In the genomic region with DNA sequence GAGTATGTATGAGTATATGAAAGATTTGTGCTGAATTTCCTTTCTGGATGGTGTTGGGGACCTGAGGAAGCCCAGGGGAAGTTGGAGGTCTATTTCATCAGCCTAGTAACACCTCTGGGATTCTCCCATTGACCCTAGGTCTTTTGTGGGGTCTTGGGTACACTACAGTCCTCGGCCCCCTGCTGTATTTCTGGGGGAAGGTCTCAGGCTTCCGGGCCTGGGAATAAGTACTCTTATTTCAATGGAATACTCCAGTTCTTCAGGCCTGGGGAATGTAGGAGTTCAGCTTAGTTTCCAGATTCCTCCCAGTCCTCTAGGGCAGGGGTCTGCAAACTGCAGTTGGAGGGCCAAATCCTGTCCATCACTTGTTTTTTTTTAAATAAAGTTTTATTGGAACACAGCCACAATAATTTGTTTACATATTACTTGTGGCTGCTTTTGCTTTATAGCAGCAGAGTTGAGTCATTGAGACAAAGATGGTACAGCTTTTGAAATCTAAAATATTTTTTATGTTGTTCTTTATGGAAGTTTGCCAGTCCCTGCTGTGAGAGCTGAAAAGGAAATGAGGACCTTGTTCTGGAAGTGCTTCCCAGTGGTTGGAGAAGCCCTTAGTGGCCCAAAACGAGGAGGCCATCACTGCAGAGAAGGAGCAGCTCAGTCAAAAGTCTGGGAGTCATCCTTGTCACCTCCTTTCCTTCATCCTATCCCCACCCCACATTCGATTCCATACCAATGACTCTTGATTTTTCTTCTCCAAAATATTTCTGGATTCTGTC, we compare ENCODE assay signal across 22 cellular contexts.
A peak's percentile ranks its signal among the peaks of the same experiment; 100 is the strongest.
DNase-seq lines count a peak whose midpoint lies in the region; ATAC-seq and TF ChIP-seq lines count a peak whose summit lies in the region.
"Had no signal": no experiment of that assay in that cellular context is flagged by ENCODE, and none has a peak within 500 bp of the region (broad histone marks: within the 10 kb centered on the region; RNA-seq: fewer than 3 reads in every experiment).

No MANE protein-coding gene starts in this region.

- H3K9ac ChIP-seq in HCT116 (ENCODE audit: low read length) = no peak overlapping the region
- no peak overlapping the region for H3K9ac ChIP-seq in adipocyte (ENCODE audit: low read length)

- POLR2A ChIA-PET in HCT116 (lab: Charles Lee) = no interaction called here

- no peak overlapping the region for H3K4me2 ChIP-seq in HCT116 (ENCODE audit: low read length)

- intact Hi-C loops in HCT116 (cut with micrococcal nuclease) = loop anchor here (2.0 to 5.0 kb wide), 2 partner anchors 19 to 1514 kb away; partner anchors contain the start of gene LDAF1

- RAD21 ChIA-PET in HCT116 (lab: Charles Lee; ENCODE audit: low non-redundant PET in 1 of 2, low total read pairs in 2 of 2, uncharacterized antibody in 2 of 2, unreplicated experiment in 2 of 2) = no interaction called here

- TF ChIP-seq RAD21 in HCT116 (IDR thresholded peaks at IDR 0.05; ENCODE audit: low read depth) = no peak

- no peak overlapping the region for H3K4me3 ChIP-seq in HCT116 (replicated peaks in 1 of 2; ENCODE audit: low read depth in 1 of 2, low read length in 2 of 2)
- no peak overlapping the region for H3K4me3 ChIP-seq in adipocyte (ENCODE audit: low read length)
- H3K4me3 ChIP-seq in fibroblast of mammary gland (ENCODE audit: control insufficient read depth, low read depth, low read length) = no peak overlapping the region
- H3K4me3 ChIP-seq: esophagus squamous epithelium, heart left ventricle, psoas muscle, skin epidermis, suprapubic skin had no signal

- no peak for DNase-seq in HCT116 (ENCODE audit: low read depth, low spot score)
- DNase-seq in adipocyte (ENCODE audit: low read depth) = peak; percentile 11
- peak; percentile 51 for DNase-seq in fibroblast of mammary gland (ENCODE audit: low read depth)
- peak; percentile 60 for DNase-seq in superior temporal gyrus (ENCODE audit: extremely low spot score)
- no peak for DNase-seq in H4 (ENCODE audit: low spot score)
- no peak for DNase-seq in SW 1271 (lab: John Stamatoyannopoulos, UW)
- DNase-seq in germinal center (ENCODE audit: low spot score) = no peak
- DNase-seq: activated CD4-positive, alpha-beta T cell treated with anti-CD3 and anti-CD28 coated beads, Interleukin-2, amount 50 U/mL, for 1 hour; CD4-positive, alpha-beta memory T cell; DMS79; effector memory CD8-positive, alpha-beta T cell; esophagus squamous epithelium; left ventricle myocardium superior; MM.1S; NCI-H2107; psoas muscle; stimulated activated CD4-positive, alpha-beta T cell treated with anti-CD3 and anti-CD28 coated beads, Interleukin-1b, Interleukin-23, amount 100 ng/mL, for 48 hours had no signal

- H3K36me3 ChIP-seq in HCT116 (ENCODE audit: control insufficient read depth in 1 of 2, insufficient read depth in 2 of 2, low read length in 2 of 2) = no peaks in the 10 kb centered on the region
- no peaks in the 10 kb centered on the region for H3K36me3 ChIP-seq in adipocyte (ENCODE audit: control insufficient read depth, insufficient read depth, low read length, severe bottlenecking)
- H3K36me3 ChIP-seq: esophagus squamous epithelium, heart left ventricle, suprapubic skin had no signal

- ATAC-seq in HCT116 = no peak
- ATAC-seq: effector memory CD8-positive, alpha-beta T cell; heart left ventricle had no signal

- H4K20me1 ChIP-seq in HCT116 (ENCODE audit: insufficient read depth) = no peaks in the 10 kb centered on the region

- H3K27me3 ChIP-seq in HCT116 (ENCODE audit: insufficient read depth, low read length) (peaks cover 27% of the 10 kb centered on the region), adipocyte (replicated peaks; ENCODE audit: control insufficient read depth, insufficient read depth, low read length) (peaks cover 39% of the 10 kb centered on the region)
- H3K27me3 ChIP-seq: suprapubic skin had no signal

- H3K9me3 ChIP-seq in HCT116 (ENCODE audit: control insufficient read depth in 1 of 2, insufficient read depth in 1 of 2, low read depth in 1 of 2, low read length in 2 of 2) (no peaks in the 10 kb centered on the region), adipocyte (ENCODE audit: control insufficient read depth, low read length) (peaks cover 3% of the 10 kb centered on the region)
- H3K9me3 ChIP-seq: esophagus squamous epithelium, heart left ventricle, psoas muscle, suprapubic skin had no signal

- no peaks in the 10 kb centered on the region for H3K9me2 ChIP-seq in HCT116 (ENCODE audit: insufficient read depth)

- H2AFZ ChIP-seq in HCT116 (ENCODE audit: low read depth, low read length, poor library complexity, severe bottlenecking) = peak overlapping the region; percentile 79

- BruUV-seq in HCT116 (replicated peaks; lab: Mats Ljungman, UMichigan) = no TSS peak

- CTCF ChIA-PET in HCT116 (lab: Charles Lee) = interaction anchor here (1.5 kb wide), 1 partner anchor 12 kb away, joined by 4 read pairs; no protein-coding TSS in a partner anchor

- H3K27ac ChIP-seq in HCT116 (ENCODE audit: low read depth, low read length) = no peak overlapping the region
- H3K27ac ChIP-seq: esophagus squamous epithelium, heart left ventricle, HL-60, psoas muscle, skin epidermis, suprapubic skin, VCaP had no signal

- no peak for TF ChIP-seq POLR2A in HCT116 (IDR thresholded peaks at IDR 0.05; ENCODE audit: borderline replicate concordance, extremely low read depth, insufficient read depth, insufficient read length)

- H3K4me1 ChIP-seq in HCT116 (ENCODE audit: control insufficient read depth in 1 of 2, insufficient read depth in 2 of 2, low read length in 2 of 2) = peaks cover 0 to 9% of the 10 kb centered on the region in 2 experiments; a peak in 2 of 4 replicates
- no peaks in the 10 kb centered on the region for H3K4me1 ChIP-seq in adipocyte (ENCODE audit: control insufficient read depth, insufficient read depth, low read length)
- H3K4me1 ChIP-seq: esophagus squamous epithelium, psoas muscle had no signal

- no peaks in the 10 kb centered on the region for H3K79me2 ChIP-seq in HCT116 (ENCODE audit: insufficient read depth, low read length)

- TF ChIP-seq CTCF in HCT116 (IDR thresholded peaks at IDR 0.05 in 2 of 3, conservative IDR thresholded peaks at IDR 0.05 in 1 of 3; ENCODE audit: borderline replicate concordance in 1 of 3, insufficient read depth in 1 of 3, low read depth in 2 of 3, low read length in 2 of 3) (peak in 2 of 3 experiments; percentile 12 to 14; a peak in 1 of 6 replicates), fibroblast of mammary gland (conservative IDR thresholded peaks at IDR 0.05; ENCODE audit: control insufficient read depth, insufficient read depth, low read depth, low read length) (no peak)

TF ChIP-seq in HCT116, 20 proteins besides CTCF, POLR2A, EP300 and RAD21:
- TF ChIP-seq, protein P1, sequence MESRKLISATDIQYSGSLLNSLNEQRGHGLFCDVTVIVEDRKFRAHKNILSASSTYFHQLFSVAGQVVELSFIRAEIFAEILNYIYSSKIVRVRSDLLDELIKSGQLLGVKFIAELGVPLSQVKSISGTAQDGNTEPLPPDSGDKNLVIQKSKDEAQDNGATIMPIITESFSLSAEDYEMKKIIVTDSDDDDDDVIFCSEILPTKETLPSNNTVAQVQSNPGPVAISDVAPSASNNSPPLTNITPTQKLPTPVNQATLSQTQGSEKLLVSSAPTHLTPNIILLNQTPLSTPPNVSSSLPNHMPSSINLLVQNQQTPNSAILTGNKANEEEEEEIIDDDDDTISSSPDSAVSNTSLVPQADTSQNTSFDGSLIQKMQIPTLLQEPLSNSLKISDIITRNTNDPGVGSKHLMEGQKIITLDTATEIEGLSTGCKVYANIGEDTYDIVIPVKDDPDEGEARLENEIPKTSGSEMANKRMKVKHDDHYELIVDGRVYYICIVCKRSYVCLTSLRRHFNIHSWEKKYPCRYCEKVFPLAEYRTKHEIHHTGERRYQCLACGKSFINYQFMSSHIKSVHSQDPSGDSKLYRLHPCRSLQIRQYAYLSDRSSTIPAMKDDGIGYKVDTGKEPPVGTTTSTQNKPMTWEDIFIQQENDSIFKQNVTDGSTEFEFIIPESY (IDR thresholded peaks at IDR 0.05; ENCODE audit: extremely low read depth, insufficient replicate concordance, low read length) = no peak
- TF ChIP-seq MAX (IDR thresholded peaks at IDR 0.05) = no peak
- TF ChIP-seq JUND (IDR thresholded peaks at IDR 0.05) = no peak
- TF ChIP-seq EZH2 (IDR thresholded peaks at IDR 0.05) = no peak
- TF ChIP-seq YY1 (IDR thresholded peaks at IDR 0.05; ENCODE audit: extremely low read depth, insufficient replicate concordance, low read depth, low read length) = no peak
- TF ChIP-seq ZFX (IDR thresholded peaks at IDR 0.05) = no peak
- TF ChIP-seq TCF7L2 (IDR thresholded peaks at IDR 0.05; ENCODE audit: borderline replicate concordance, extremely low read depth, insufficient read depth, insufficient read length) = no peak
- no peak for TF ChIP-seq EZH2phosphoT487 (IDR thresholded peaks at IDR 0.05; ENCODE audit: borderline replicate concordance)
- no peak for TF ChIP-seq ZNF274 (IDR thresholded peaks at IDR 0.05; ENCODE audit: low read depth, low read length)
- TF ChIP-seq ELF1 (IDR thresholded peaks at IDR 0.05; ENCODE audit: borderline replicate concordance, low read depth) = no peak
- TF ChIP-seq POLR2AphosphoS5 (IDR thresholded peaks at IDR 0.05; ENCODE audit: low read depth, low read length) = no peak
- TF ChIP-seq SRF (IDR thresholded peaks at IDR 0.05; ENCODE audit: low read depth) = no peak
- TF ChIP-seq SP1 (IDR thresholded peaks at IDR 0.05; ENCODE audit: low read depth) = no peak

Comparison
In these comparisons a context has a peak if more than half of its experiments do, and no peak if none do; other contexts are left out.
1. DNase-seq: peak in adipocyte (single experiment), fibroblast of mammary gland (single experiment) and superior temporal gyrus (single experiment); none in HCT116 (single experiment), H4 (single experiment), SW 1271 (0 of 2) and germinal center (single experiment).